ENCODE assay signal across 23 cellular contexts in genomic region chr4:16952896-16953605, GRCh38. TPM values are rescaled to one million over a fixed set of nuclear protein-coding genes. Genes with fewer than 3 reads are reported as not detected.
A peak's percentile ranks its signal among the peaks of the same experiment; 100 is the strongest.
DNase-seq lines count a peak whose midpoint lies in the region; ATAC-seq and TF ChIP-seq lines count a peak whose summit lies in the region.
"Had no signal": no experiment of that assay in that cellular context is flagged by ENCODE, and none has a peak within 500 bp of the region (broad histone marks: within the 10 kb centered on the region; RNA-seq: fewer than 3 reads in every experiment).

No MANE protein-coding gene starts in this region.

- peak overlapping the region; percentile 1 to 29 (median 3) for H3K4me3 ChIP-seq in breast epithelium
- peak overlapping the region; percentile 6 for H3K4me3 ChIP-seq in astrocyte of the spinal cord (ENCODE audit: low read depth, low read length)
- H3K4me3 ChIP-seq in hepatocyte = no peak overlapping the region
- H3K4me3 ChIP-seq in CD8-positive, alpha-beta memory T cell (ENCODE audit: low read length) = no peak overlapping the region
- H3K4me3 ChIP-seq: BLaER1 treated with 17β-estradiol and CSF1 and Interleukin-3, amounts not matched to agents 10 nM and 100 nM; sigmoid colon had no signal

- no peak for DNase-seq in breast epithelium (ENCODE audit: low spot score in 2 of 2)
- DNase-seq in MCF 10A (ENCODE audit: unreplicated experiment) = no peak
- peak; percentile 5 for DNase-seq in astrocyte of the spinal cord (ENCODE audit: low read depth, low spot score)
- no peak for DNase-seq in hepatocyte (ENCODE audit: low spot score)
- no peak for DNase-seq in NCI-H748 treated with DMSO at 0.1 percent for 48 hours (lab: John Stamatoyannopoulos, UW)
- no peak for DNase-seq in CD8-positive, alpha-beta memory T cell
- DNase-seq: 8988T; activated naive CD4-positive, alpha-beta T cell treated with anti-CD3 and anti-CD28 coated beads, Interleukin-2, amount 10 ng/mL, durations not matched to agents 7 days and 5 days; activated T-cell treated with anti-CD3 and anti-CD28 coated beads, Interleukin-2, amount 50 U/mL, for 72 hours; aorta; DND-41; effector CD4-positive, alpha-beta T cell; glutamatergic neuron; Karpas-422; naive thymus-derived CD8-positive, alpha-beta T cell; NCI-H1048; NCI-H187; sigmoid colon had no signal

- no peaks in the 10 kb centered on the region for H3K9me2 ChIP-seq in hepatocyte (replicated peaks; ENCODE audit: insufficient read depth)

- H3K4me3 Mint-ChIP-seq in MCF 10A (ENCODE audit: unreplicated experiment) = no peak overlapping the region
- H3K4me3 Mint-ChIP-seq in stimulated activated memory B cell treated with anti-CD40 and anti-IgM and Interleukin-4, amounts not matched to agents 10 μg/mL and 1 μg/mL and 100 μg/mL, for 72 hours = no peak overlapping the region
- H3K4me3 Mint-ChIP-seq in CD8-positive, alpha-beta memory T cell = no peak overlapping the region
- H3K4me3 Mint-ChIP-seq: activated naive CD4-positive, alpha-beta T cell treated with anti-CD3 and anti-CD28 coated beads, Interleukin-2, amount 10 ng/mL, durations not matched to agents 7 days and 5 days; activated T-cell treated with anti-CD3 and anti-CD28 coated beads, Interleukin-2, amount 50 U/mL, for 72 hours; naive thymus-derived CD8-positive, alpha-beta T cell had no signal

- H3K9me3 ChIP-seq in breast epithelium (peaks cover 7 to 15% of the 10 kb centered on the region in 2 donors), hepatocyte (ENCODE audit: low read depth) (no peaks in the 10 kb centered on the region)
- H3K9me3 ChIP-seq in CD8-positive, alpha-beta memory T cell (ENCODE audit: low read length) = no peaks in the 10 kb centered on the region

- H3K27ac Mint-ChIP-seq in MCF 10A (ENCODE audit: low read depth, unreplicated experiment) = no peak overlapping the region
- H3K27ac Mint-ChIP-seq in stimulated activated memory B cell treated with anti-CD40 and anti-IgM and Interleukin-4, amounts not matched to agents 10 μg/mL and 1 μg/mL and 100 μg/mL, for 72 hours = no peak overlapping the region
- H3K27ac Mint-ChIP-seq in CD8-positive, alpha-beta memory T cell = no peak overlapping the region
- H3K27ac Mint-ChIP-seq: activated naive CD4-positive, alpha-beta T cell treated with anti-CD3 and anti-CD28 coated beads, Interleukin-2, amount 10 ng/mL, durations not matched to agents 7 days and 5 days; activated T-cell treated with anti-CD3 and anti-CD28 coated beads, Interleukin-2, amount 50 U/mL, for 72 hours; naive thymus-derived CD8-positive, alpha-beta T cell had no signal

- no TSS peak for BruUV-seq in MCF 10A (replicated peaks; lab: Mats Ljungman, UMichigan)

- no peak for TF ChIP-seq CTCF in breast epithelium (IDR thresholded peaks at IDR 0.05)
- TF ChIP-seq CTCF in MCF 10A (IDR thresholded peaks at IDR 0.05; ENCODE audit: unreplicated experiment) = no peak
- TF ChIP-seq CTCF in astrocyte of the spinal cord (IDR thresholded peaks at IDR 0.05; ENCODE audit: low read depth, low read length) = no peak
- no peak for TF ChIP-seq CTCF in hepatocyte (IDR thresholded peaks at IDR 0.05; ENCODE audit: poor library complexity)

- intact Hi-C loops in breast epithelium (cut with DNase I; ENCODE audit: low total_unique reads) (no loop called here), MCF 10A (cut with micrococcal nuclease) (no loop called here)

- H3K36me3 ChIP-seq in breast epithelium (no peaks in the 10 kb centered on the region), hepatocyte (replicated peaks; ENCODE audit: insufficient read depth, low read depth) (no peaks in the 10 kb centered on the region)
- H3K36me3 ChIP-seq in CD8-positive, alpha-beta memory T cell (ENCODE audit: insufficient read depth, low read length) = no peaks in the 10 kb centered on the region
- H3K36me3 ChIP-seq: BLaER1 treated with 17β-estradiol and CSF1 and Interleukin-3, amounts not matched to agents 10 nM and 100 nM; sigmoid colon had no signal

- H4K20me1 ChIP-seq in hepatocyte (ENCODE audit: insufficient read depth, poor library complexity, severe bottlenecking) = no peaks in the 10 kb centered on the region
- H4K20me1 ChIP-seq: BLaER1 treated with 17β-estradiol and CSF1 and Interleukin-3, amounts not matched to agents 10 nM and 100 nM had no signal

- no peaks in the 10 kb centered on the region for H3K36me3 Mint-ChIP-seq in MCF 10A (ENCODE audit: insufficient read depth, unreplicated experiment)
- no peaks in the 10 kb centered on the region for H3K36me3 Mint-ChIP-seq in stimulated activated memory B cell treated with anti-CD40 and anti-IgM and Interleukin-4, amounts not matched to agents 10 μg/mL and 1 μg/mL and 100 μg/mL, for 72 hours
- no peaks in the 10 kb centered on the region for H3K36me3 Mint-ChIP-seq in CD8-positive, alpha-beta memory T cell
- H3K36me3 Mint-ChIP-seq: activated naive CD4-positive, alpha-beta T cell treated with anti-CD3 and anti-CD28 coated beads, Interleukin-2, amount 10 ng/mL, durations not matched to agents 7 days and 5 days had no signal

- no peak overlapping the region for H3K27ac ChIP-seq in breast epithelium
- no peak overlapping the region for H3K27ac ChIP-seq in hepatocyte
- no peak overlapping the region for H3K27ac ChIP-seq in CD8-positive, alpha-beta memory T cell (ENCODE audit: low read depth, low read length)
- H3K27ac ChIP-seq: BLaER1 treated with 17β-estradiol and CSF1 and Interleukin-3, amounts not matched to agents 10 nM and 100 nM; parathyroid adenoma; sigmoid colon had no signal

- peak overlapping the region; percentile 65 for H3K4me2 ChIP-seq in hepatocyte

- peaks cover 21% of the 10 kb centered on the region for H3K9me3 Mint-ChIP-seq in MCF 10A (ENCODE audit: unreplicated experiment)
- peaks cover 12% of the 10 kb centered on the region for H3K9me3 Mint-ChIP-seq in stimulated activated memory B cell treated with anti-CD40 and anti-IgM and Interleukin-4, amounts not matched to agents 10 μg/mL and 1 μg/mL and 100 μg/mL, for 72 hours
- peaks cover 6 to 13% (median 8%) of the 10 kb centered on the region in 5 donors for H3K9me3 Mint-ChIP-seq in CD8-positive, alpha-beta memory T cell

- no peaks in the 10 kb centered on the region for H3K4me1 ChIP-seq in breast epithelium
- H3K4me1 ChIP-seq in hepatocyte (ENCODE audit: insufficient read depth) = no peaks in the 10 kb centered on the region
- no peaks in the 10 kb centered on the region for H3K4me1 ChIP-seq in CD8-positive, alpha-beta memory T cell (ENCODE audit: insufficient read depth, low read length)
- H3K4me1 ChIP-seq: parathyroid adenoma, sigmoid colon had no signal

- in situ Hi-C loops in astrocyte of the spinal cord (cut with HindIII; ENCODE audit: low sequenced_read_pairs) = no loop called here

- CTCF ChIA-PET in MCF 10A (lab: Yijun Ruan, JAX) = no interaction called here
- CTCF ChIA-PET in CD8-positive, alpha-beta memory T cell (lab: Charles Lee) = no interaction called here

- 60% methylated on average over 1 of the region's 1 CpG for WGBS in hepatocyte (ENCODE audit: low lambda C conversion rate, missing lambda C conversion rate)

- no peak overlapping the region for H2AFZ ChIP-seq in hepatocyte
- H2AFZ ChIP-seq: parathyroid adenoma had no signal

- H3K27me3 ChIP-seq in breast epithelium = no peaks in the 10 kb centered on the region
- no peaks in the 10 kb centered on the region for H3K27me3 ChIP-seq in hepatocyte
- H3K27me3 ChIP-seq in CD8-positive, alpha-beta memory T cell (ENCODE audit: insufficient read depth, low read length, poor library complexity, severe bottlenecking) = no peaks in the 10 kb centered on the region
- H3K27me3 ChIP-seq: BLaER1 treated with 17β-estradiol and CSF1 and Interleukin-3, amounts not matched to agents 10 nM and 100 nM; sigmoid colon had no signal

- no peaks in the 10 kb centered on the region for H3K79me2 ChIP-seq in hepatocyte
- H3K79me2 ChIP-seq: parathyroid adenoma had no signal

- no peak for ATAC-seq in stimulated activated memory B cell treated with anti-CD40 and anti-IgM and Interleukin-4, amounts not matched to agents 10 μg/mL and 1 μg/mL and 100 μg/mL, for 72 hours
- ATAC-seq in GM18511 (IDR thresholded peaks at IDR 0.05; ENCODE audit: unreplicated experiment) = no peak
- ATAC-seq: activated T-cell treated with anti-CD3 and anti-CD28 coated beads, Interleukin-2, amount 50 U/mL, for 72 hours; naive thymus-derived CD8-positive, alpha-beta T cell; Right ventricle myocardium inferior had no signal

- TF ChIP-seq POLR2A in breast epithelium (IDR thresholded peaks at IDR 0.05) = no peak

- H3K27me3 Mint-ChIP-seq in MCF 10A (ENCODE audit: insufficient read depth, unreplicated experiment) = no peaks in the 10 kb centered on the region
- no peaks in the 10 kb centered on the region for H3K27me3 Mint-ChIP-seq in stimulated activated memory B cell treated with anti-CD40 and anti-IgM and Interleukin-4, amounts not matched to agents 10 μg/mL and 1 μg/mL and 100 μg/mL, for 72 hours
- peaks cover 0 to 8% of the 10 kb centered on the region in 2 donors for H3K27me3 Mint-ChIP-seq in CD8-positive, alpha-beta memory T cell
- H3K27me3 Mint-ChIP-seq: activated naive CD4-positive, alpha-beta T cell treated with anti-CD3 and anti-CD28 coated beads, Interleukin-2, amount 10 ng/mL, durations not matched to agents 7 days and 5 days had no signal

- POLR2A ChIA-PET in MCF 10A (lab: Yijun Ruan, JAX) = no interaction called here
- POLR2A ChIA-PET in CD8-positive, alpha-beta memory T cell (lab: Charles Lee) = no interaction called here

- no peaks in the 10 kb centered on the region for H3K4me1 Mint-ChIP-seq in MCF 10A (ENCODE audit: insufficient read depth, unreplicated experiment)
- H3K4me1 Mint-ChIP-seq in stimulated activated memory B cell treated with anti-CD40 and anti-IgM and Interleukin-4, amounts not matched to agents 10 μg/mL and 1 μg/mL and 100 μg/mL, for 72 hours = no peaks in the 10 kb centered on the region
- no peaks in the 10 kb centered on the region for H3K4me1 Mint-ChIP-seq in CD8-positive, alpha-beta memory T cell
- H3K4me1 Mint-ChIP-seq: activated naive CD4-positive, alpha-beta T cell treated with anti-CD3 and anti-CD28 coated beads, Interleukin-2, amount 10 ng/mL, durations not matched to agents 7 days and 5 days had no signal

RNA-seq across cellular contexts. Expression of gene LDB2, which starts 54.6 kb away (rescaled TPM):
- total RNA-seq in breast epithelium = 10 to 100 TPM; 34.5 to 68.8 (median 36.5) TPM
- total RNA-seq in MCF 10A (2022) = not detected in 2 replicates
- 14.1 and 20.3 TPM in 2 replicates for total RNA-seq in hepatocyte
- 5.9 and 8.7 TPM in 2 replicates for polyA plus RNA-seq in hepatocyte
- not detected for total RNA-seq in CD8-positive, alpha-beta memory T cell
- not detected for polyA plus RNA-seq in CD8-positive, alpha-beta memory T cell
- total RNA-seq: activated T-cell treated with anti-CD3 and anti-CD28 coated beads, Interleukin-2, amount 50 U/mL, for 72 hours; naive thymus-derived CD8-positive, alpha-beta T cell had no signal

Comparison
In these comparisons a context has a peak if more than half of its experiments do, and no peak if none do; other contexts are left out.
1. RNA of gene LDB2, which starts 54.6 kb away (total RNA-seq): 34.5 to 68.8 TPM in breast epithelium and 14.1 to 20.3 TPM in hepatocyte; not detected in CD8-positive, alpha-beta memory T cell and not detected in MCF 10A; every median in the first group is over 10 times any median in the second.
2. H3K4me3 ChIP-seq: peak in breast epithelium (3 of 3) and astrocyte of the spinal cord (single experiment); none in hepatocyte (single experiment) and CD8-positive, alpha-beta memory T cell (single experiment).